In the genomic region with DNA sequence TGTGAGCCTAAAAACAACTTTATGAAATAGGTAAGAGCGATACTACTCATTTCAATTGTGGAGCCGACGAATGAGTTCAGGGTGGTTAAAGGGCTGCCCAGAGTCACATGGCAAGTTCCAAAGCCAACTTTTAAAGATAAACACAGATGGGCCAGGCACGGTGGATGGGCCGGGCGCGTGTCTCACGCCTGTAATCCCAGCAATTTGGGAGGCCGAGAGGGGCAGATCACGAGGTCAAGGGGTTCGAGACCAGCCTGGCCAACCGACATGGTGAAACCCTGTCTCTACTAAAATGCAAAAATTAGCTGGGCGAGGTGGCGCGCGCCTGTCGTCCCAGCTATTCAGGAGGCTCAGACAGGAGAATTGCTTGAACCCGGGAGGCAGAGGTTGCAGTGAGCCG, we compare ENCODE assay signal across 13 cellular contexts. TPM values are rescaled to one million over a fixed set of nuclear protein-coding genes. Genes with fewer than 3 reads are reported as not detected.
A peak's percentile ranks its signal among the peaks of the same experiment; 100 is the strongest.
DNase-seq lines count a peak whose midpoint lies in the region; ATAC-seq and TF ChIP-seq lines count a peak whose summit lies in the region.
"Had no signal": no experiment of that assay in that cellular context is flagged by ENCODE, and none has a peak within 500 bp of the region (broad histone marks: within the 10 kb centered on the region; RNA-seq: fewer than 3 reads in every experiment).

No MANE protein-coding gene starts in this region.

- no peaks in the 10 kb centered on the region for H3K36me3 Mint-ChIP-seq in stimulated activated naive CD8-positive, alpha-beta T cell treated with anti-CD3 and anti-CD28 coated beads, Interleukin-15, Interleukin-2, amounts not matched to agents 100 ng/mL and 50 ng/mL, for 24 hours (ENCODE audit: low read depth)
- no peaks in the 10 kb centered on the region for H3K36me3 Mint-ChIP-seq in activated naive CD8-positive, alpha-beta T cell treated with anti-CD3 and anti-CD28 coated beads, Interleukin-2, amount 50 U/mL, for 24 hours (ENCODE audit: low read depth)

- no peaks in the 10 kb centered on the region for H3K36me3 ChIP-seq in lower lobe of right lung
- H3K36me3 ChIP-seq: esophagus muscularis mucosa, ovary had no signal

- CTCF ChIA-PET in GM10248 (lab: Yijun Ruan, JAX): interaction anchor here (0.8 to 8.9 kb wide), 2 partner anchors 395 to 402 kb away, joined by 3 to 131 read pairs; no protein-coding TSS in a partner anchor

- no peak overlapping the region for H3K27ac Mint-ChIP-seq in stimulated activated naive CD8-positive, alpha-beta T cell treated with anti-CD3 and anti-CD28 coated beads, Interleukin-15, Interleukin-2, amounts not matched to agents 100 ng/mL and 50 ng/mL, for 24 hours
- H3K27ac Mint-ChIP-seq in activated naive CD8-positive, alpha-beta T cell treated with anti-CD3 and anti-CD28 coated beads, Interleukin-2, amount 50 U/mL, for 24 hours: no peak overlapping the region

- no peaks in the 10 kb centered on the region for H3K9me3 ChIP-seq in lower lobe of right lung
- H3K9me3 ChIP-seq: esophagus muscularis mucosa, ovary had no signal

- no peaks in the 10 kb centered on the region for H3K27me3 ChIP-seq in lower lobe of right lung (ENCODE audit: low read depth)
- H3K27me3 ChIP-seq: esophagus muscularis mucosa, ovary had no signal

- peak overlapping the region; percentile 13 for H3K4me3 Mint-ChIP-seq in stimulated activated naive CD8-positive, alpha-beta T cell treated with anti-CD3 and anti-CD28 coated beads, Interleukin-15, Interleukin-2, amounts not matched to agents 100 ng/mL and 50 ng/mL, for 24 hours
- H3K4me3 Mint-ChIP-seq in activated naive CD8-positive, alpha-beta T cell treated with anti-CD3 and anti-CD28 coated beads, Interleukin-2, amount 50 U/mL, for 24 hours: peak overlapping the region; percentile 12

- POLR2A ChIA-PET in GM10248 (lab: Yijun Ruan, JAX): no interaction called here

- no peak for DNase-seq in stimulated activated naive CD8-positive, alpha-beta T cell treated with anti-CD3 and anti-CD28 coated beads, Interleukin-15, Interleukin-2, amounts not matched to agents 100 U/mL and 50 U/mL, for 24 hours
- DNase-seq in activated naive CD8-positive, alpha-beta T cell treated with anti-CD3 and anti-CD28 coated beads, Interleukin-2, amount 50 U/mL, for 24 hours: no peak
- DNase-seq in lower lobe of right lung (no peak), SW 1271 (lab: John Stamatoyannopoulos, UW) (no peak), NCI-H1417 (lab: John Stamatoyannopoulos, UW) (no peak), GM10248 (ENCODE audit: extremely low spot score) (no peak)
- no peak for DNase-seq in activated CD8-positive, alpha-beta memory T cell treated with anti-CD3 and anti-CD28 coated beads for 24 hours
- DNase-seq: activated CD4-positive, alpha-beta T cell treated with anti-CD3 and anti-CD28 coated beads, Interleukin-2, amount 50 U/mL, for 48 hours; NCI-H446 treated with DMSO at 0.1 percent for 48 hours; stimulated activated CD4-positive, alpha-beta T cell treated with anti-CD3 and anti-CD28 coated beads, Interleukin-4, amount 100 ng/mL, for 4 hours had no signal

- TF ChIP-seq CTCF in lower lobe of right lung (IDR thresholded peaks at IDR 0.05): no peak
- TF ChIP-seq CTCF in GM10248 (IDR thresholded peaks at IDR 0.05; ENCODE audit: control extremely low read depth, extremely low read depth, low read depth, missing control alignments): no peak

- H3K27ac ChIP-seq in lower lobe of right lung: no peak overlapping the region

- peaks cover 8% of the 10 kb centered on the region for H3K4me1 Mint-ChIP-seq in stimulated activated naive CD8-positive, alpha-beta T cell treated with anti-CD3 and anti-CD28 coated beads, Interleukin-15, Interleukin-2, amounts not matched to agents 100 ng/mL and 50 ng/mL, for 24 hours (ENCODE audit: low read depth)
- H3K4me1 Mint-ChIP-seq in activated naive CD8-positive, alpha-beta T cell treated with anti-CD3 and anti-CD28 coated beads, Interleukin-2, amount 50 U/mL, for 24 hours: peaks cover 10% of the 10 kb centered on the region

- H3K4me1 ChIP-seq in lower lobe of right lung: peaks cover 10% of the 10 kb centered on the region

- no peak for ATAC-seq in stimulated activated naive CD8-positive, alpha-beta T cell treated with anti-CD3 and anti-CD28 coated beads, Interleukin-15, Interleukin-2, amounts not matched to agents 100 U/mL and 50 U/mL, for 24 hours
- no peak for ATAC-seq in activated naive CD8-positive, alpha-beta T cell treated with anti-CD3 and anti-CD28 coated beads, Interleukin-2, amount 50 U/mL, for 24 hours
- ATAC-seq in lower lobe of right lung: no peak

- no peaks in the 10 kb centered on the region for H3K9me3 Mint-ChIP-seq in stimulated activated naive CD8-positive, alpha-beta T cell treated with anti-CD3 and anti-CD28 coated beads, Interleukin-15, Interleukin-2, amounts not matched to agents 100 ng/mL and 50 ng/mL, for 24 hours
- H3K9me3 Mint-ChIP-seq in activated naive CD8-positive, alpha-beta T cell treated with anti-CD3 and anti-CD28 coated beads, Interleukin-2, amount 50 U/mL, for 24 hours: no peaks in the 10 kb centered on the region

- peaks cover 21% of the 10 kb centered on the region for H3K27me3 Mint-ChIP-seq in stimulated activated naive CD8-positive, alpha-beta T cell treated with anti-CD3 and anti-CD28 coated beads, Interleukin-15, Interleukin-2, amounts not matched to agents 100 ng/mL and 50 ng/mL, for 24 hours
- H3K27me3 Mint-ChIP-seq in activated naive CD8-positive, alpha-beta T cell treated with anti-CD3 and anti-CD28 coated beads, Interleukin-2, amount 50 U/mL, for 24 hours: peaks cover 30% of the 10 kb centered on the region

- intact Hi-C loops in lower lobe of right lung (cut with DNase I): no loop called here

- H3K4me3 ChIP-seq in lower lobe of right lung: peak overlapping the region; percentile 68

RNA-seq across cellular contexts. Expression of a gene that starts 0.9 kb away (rescaled TPM):
- 1.6 TPM for total RNA-seq in lower lobe of right lung

RNA-seq across cellular contexts. Expression of a gene that starts 41.7 kb away (rescaled TPM):
- total RNA-seq in lower lobe of right lung: 90.6 TPM

RNA-seq across cellular contexts. Expression of a gene that starts 44.0 kb away (rescaled TPM):
- total RNA-seq in lower lobe of right lung: 0.97 TPM
